In the genomic region with DNA sequence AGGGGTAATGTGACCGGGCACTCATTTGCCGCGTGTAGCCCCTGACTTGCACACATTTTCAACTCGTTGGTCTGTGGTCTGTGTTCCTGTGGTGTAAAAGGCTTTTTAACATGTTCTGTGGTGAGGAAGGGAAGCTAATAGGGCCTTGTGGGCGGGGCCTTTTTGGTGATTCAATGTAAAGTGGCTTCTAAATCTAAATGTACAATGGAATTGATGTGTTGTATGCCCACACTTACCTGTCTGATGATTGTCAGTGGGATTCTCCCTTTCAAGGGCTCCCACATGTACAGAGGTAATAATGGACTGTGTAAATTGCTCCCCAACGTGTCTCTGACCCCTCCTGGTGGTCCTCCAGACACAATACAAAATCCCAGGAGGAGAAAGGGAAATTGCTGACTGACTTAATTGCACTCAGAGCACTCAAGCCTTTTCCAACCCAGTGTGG, we compare ENCODE assay signal across 9 cellular contexts. TPM values are rescaled to one million over a fixed set of nuclear protein-coding genes. Genes with fewer than 3 reads are reported as not detected.
DNase-seq lines count a peak whose midpoint lies in the region; ATAC-seq and TF ChIP-seq lines count a peak whose summit lies in the region.
"Had no signal": no experiment of that assay in that cellular context is flagged by ENCODE, and none has a peak within 500 bp of the region (broad histone marks: within the 10 kb centered on the region; RNA-seq: fewer than 3 reads in every experiment).

No MANE protein-coding gene starts in this region.

- TF ChIP-seq CTCF in nephron progenitor cell (IDR thresholded peaks at IDR 0.05) (no peak), tibial nerve (IDR thresholded peaks at IDR 0.05) (no peak)

- no peak overlapping the region for H3K27ac ChIP-seq in tibial nerve
- H3K27ac ChIP-seq: RWPE1 had no signal

- H3K9me3 ChIP-seq in tibial nerve, result no peaks in the 10 kb centered on the region

- no peaks in the 10 kb centered on the region for H3K27me3 ChIP-seq in tibial nerve

- H3K4me3 Mint-ChIP-seq in activated T-helper 17 cell treated with anti-CD3 and anti-CD28 coated beads, Interleukin-2, amount 50 U/mL, for 72 hours, result no peak overlapping the region
- H3K4me3 Mint-ChIP-seq in natural killer cell treated with Interleukin-12 subunit alpha and Interleukin-12 subunit beta and Interleukin-15 and Interleukin-18, amount 100 ng/mL, for 72 hours, result peak overlapping the region; percentile 68
- no peak overlapping the region for H3K4me3 Mint-ChIP-seq in nephron progenitor cell

- DNase-seq in EH (ENCODE audit: low read depth), result peak; percentile 20
- DNase-seq in NCI-H187 (lab: John Stamatoyannopoulos, UW), result peak; percentile 52 to 76
- peak; percentile 79 for DNase-seq in natural killer cell treated with Interleukin-12 subunit alpha and Interleukin-12 subunit beta and Interleukin-15 and Interleukin-18, amount 100 ng/mL, for 72 hours (ENCODE audit: low spot score)
- no peak for DNase-seq in Ammon's horn (ENCODE audit: low spot score)
- no peak for DNase-seq in nephron progenitor cell
- DNase-seq in tibial nerve (ENCODE audit: low spot score in 2 of 2), result no peak

- H3K27me3 Mint-ChIP-seq in activated T-helper 17 cell treated with anti-CD3 and anti-CD28 coated beads, Interleukin-2, amount 50 U/mL, for 72 hours, result no peaks in the 10 kb centered on the region
- H3K27me3 Mint-ChIP-seq in natural killer cell treated with Interleukin-12 subunit alpha and Interleukin-12 subunit beta and Interleukin-15 and Interleukin-18, amount 100 ng/mL, for 72 hours, result peaks cover 0 to 2% of the 10 kb centered on the region in 2 donors
- H3K27me3 Mint-ChIP-seq in nephron progenitor cell (ENCODE audit: low read depth, poor library complexity), result no peaks in the 10 kb centered on the region

- no peak for TF ChIP-seq EP300 in tibial nerve (IDR thresholded peaks at IDR 0.05)

- no peaks in the 10 kb centered on the region for H3K4me1 ChIP-seq in tibial nerve

- peaks cover 12% of the 10 kb centered on the region for H3K4me1 Mint-ChIP-seq in activated T-helper 17 cell treated with anti-CD3 and anti-CD28 coated beads, Interleukin-2, amount 50 U/mL, for 72 hours
- peaks cover 14 to 19% of the 10 kb centered on the region in 2 donors for H3K4me1 Mint-ChIP-seq in natural killer cell treated with Interleukin-12 subunit alpha and Interleukin-12 subunit beta and Interleukin-15 and Interleukin-18, amount 100 ng/mL, for 72 hours (ENCODE audit: low read depth in 2 of 2)
- peaks cover 16% of the 10 kb centered on the region for H3K4me1 Mint-ChIP-seq in nephron progenitor cell

- peaks cover 12% of the 10 kb centered on the region for H3K36me3 Mint-ChIP-seq in activated T-helper 17 cell treated with anti-CD3 and anti-CD28 coated beads, Interleukin-2, amount 50 U/mL, for 72 hours (ENCODE audit: low read depth)
- H3K36me3 Mint-ChIP-seq in natural killer cell treated with Interleukin-12 subunit alpha and Interleukin-12 subunit beta and Interleukin-15 and Interleukin-18, amount 100 ng/mL, for 72 hours, result peaks cover 4% of the 10 kb centered on the region
- no peaks in the 10 kb centered on the region for H3K36me3 Mint-ChIP-seq in nephron progenitor cell (ENCODE audit: low read depth)

- peak; percentile 76 for ATAC-seq in activated T-helper 17 cell treated with anti-CD3 and anti-CD28 coated beads, Interleukin-2, amount 50 U/mL, for 72 hours (replicated peaks)
- ATAC-seq in natural killer cell treated with Interleukin-12 subunit alpha and Interleukin-12 subunit beta and Interleukin-15 and Interleukin-18, amount 100 ng/mL, for 72 hours, result peak; percentile 88 to 93
- ATAC-seq in HG03039 (IDR thresholded peaks at IDR 0.05; ENCODE audit: unreplicated experiment), result no peak

- no peak overlapping the region for H3K27ac Mint-ChIP-seq in activated T-helper 17 cell treated with anti-CD3 and anti-CD28 coated beads, Interleukin-2, amount 50 U/mL, for 72 hours
- H3K27ac Mint-ChIP-seq in natural killer cell treated with Interleukin-12 subunit alpha and Interleukin-12 subunit beta and Interleukin-15 and Interleukin-18, amount 100 ng/mL, for 72 hours, result peak overlapping the region in 1 of 2 donors; percentile 10
- H3K27ac Mint-ChIP-seq in nephron progenitor cell, result no peak overlapping the region

- no peak overlapping the region for H3K4me3 ChIP-seq in tibial nerve

- no peak for TF ChIP-seq POLR2A in tibial nerve (IDR thresholded peaks at IDR 0.05)

- H3K9me3 Mint-ChIP-seq in activated T-helper 17 cell treated with anti-CD3 and anti-CD28 coated beads, Interleukin-2, amount 50 U/mL, for 72 hours, result no peaks in the 10 kb centered on the region
- H3K9me3 Mint-ChIP-seq in natural killer cell treated with Interleukin-12 subunit alpha and Interleukin-12 subunit beta and Interleukin-15 and Interleukin-18, amount 100 ng/mL, for 72 hours, result no peaks in the 10 kb centered on the region
- H3K9me3 Mint-ChIP-seq in nephron progenitor cell, result no peaks in the 10 kb centered on the region

- 58 to 65% methylated on average over 6 of the region's 6 CpGs for WGBS in tibial nerve, 2 donors

- H3K36me3 ChIP-seq in tibial nerve, result peaks cover 0 to 38% (median 0%) of the 10 kb centered on the region in 3 donors

RNA-seq across cellular contexts. Expression of gene GATAD1, which starts 43.1 kb away (rescaled TPM):
- 10 to 100 TPM; 16.1 to 24.3 TPM for total RNA-seq in activated T-helper 17 cell treated with anti-CD3 and anti-CD28 coated beads, Interleukin-2, amount 50 U/mL, for 72 hours
- total RNA-seq in natural killer cell treated with Interleukin-12 subunit alpha and Interleukin-12 subunit beta and Interleukin-15 and Interleukin-18, amount 100 ng/mL, for 72 hours, result 10 to 100 TPM; 12.1 to 16.6 TPM
- 10 to 100 TPM; 46.8 to 91.2 (median 55.9) TPM for total RNA-seq in tibial nerve

Comparison
In these comparisons a context has a peak if more than half of its experiments do, and no peak if none do; other contexts are left out.
1. DNase-seq: peak in EH (single experiment), NCI-H187 (2 of 2) and natural killer cell treated with Interleukin-12 subunit alpha and Interleukin-12 subunit beta and Interleukin-15 and Interleukin-18, amount 100 ng/mL, for 72 hours (single experiment); none in Ammon's horn (single experiment), nephron progenitor cell (single experiment) and tibial nerve (0 of 2).